In genomic region chr17:67216544-67217320, GRCh38 we compare ENCODE assay signal across 25 cellular contexts.
"Had no signal": no experiment of that assay in that cellular context is flagged by ENCODE, and none has a peak within 500 bp of the region (broad histone marks: within the 10 kb centered on the region; RNA-seq: fewer than 3 reads in every experiment).

No MANE protein-coding gene starts in this region.

- H3K27ac ChIP-seq: breast epithelium, coronary artery, epithelial cell of prostate, heart right ventricle, lower lobe of right lung, sigmoid colon, thoracic aorta, vagina had no signal

- H3K9me3 ChIP-seq: breast epithelium, heart right ventricle, lower lobe of right lung, sigmoid colon, thoracic aorta, vagina had no signal

- H3K27me3 Mint-ChIP-seq: naive thymus-derived CD4-positive, alpha-beta T cell; stimulated activated memory B cell treated with anti-CD40 and anti-IgM and Interleukin-4, amounts not matched to agents 10 μg/mL and 1 μg/mL and 100 μg/mL, for 72 hours; T-helper 17 cell; type B pancreatic cell had no signal

- FAIRE-seq: astrocyte, keratinocyte had no signal

- H3K4me2 ChIP-seq: smooth muscle cell had no signal

- DNase-seq: activated CD4-positive, alpha-beta T cell treated with anti-CD3 and anti-CD28 coated beads for 1 hour; activated CD4-positive, alpha-beta T cell treated with anti-CD3 and anti-CD28 coated beads, Interleukin-2, amount 50 U/mL, for 1 hour; activated CD8-positive, alpha-beta T cell treated with anti-CD3 and anti-CD28 coated beads, Interleukin-2, amount 10 ng/mL, durations not matched to agents 7 days and 5 days; endodermal cell; heart right ventricle; lower lobe of right lung; naive thymus-derived CD4-positive, alpha-beta T cell; occipital lobe; posterior cingulate gyrus; sigmoid colon; stimulated activated CD4-positive, alpha-beta T cell treated with anti-CD3 and anti-CD28 coated beads, Interleukin-15, amount 100 ng/mL, for 24 hours; T-helper 17 cell had no signal

- ATAC-seq: activated CD8-positive, alpha-beta T cell treated with anti-CD3 and anti-CD28 coated beads, Interleukin-2, amount 10 ng/mL, durations not matched to agents 7 days and 5 days; activated naive CD4-positive, alpha-beta T cell treated with anti-CD3 and anti-CD28 coated beads, Interleukin-2, amount 50 U/mL, for 72 hours; heart right ventricle; naive thymus-derived CD4-positive, alpha-beta T cell; stimulated activated memory B cell treated with anti-CD40 and anti-IgM and Interleukin-4, amounts not matched to agents 10 μg/mL and 1 μg/mL and 100 μg/mL, for 72 hours; T-helper 17 cell had no signal

- H3K36me3 Mint-ChIP-seq: activated naive CD4-positive, alpha-beta T cell treated with anti-CD3 and anti-CD28 coated beads, Interleukin-2, amount 50 U/mL, for 72 hours had no signal

- H3K27ac Mint-ChIP-seq: activated CD8-positive, alpha-beta T cell treated with anti-CD3 and anti-CD28 coated beads, Interleukin-2, amount 10 ng/mL, durations not matched to agents 7 days and 5 days; activated naive CD4-positive, alpha-beta T cell treated with anti-CD3 and anti-CD28 coated beads, Interleukin-2, amount 50 U/mL, for 72 hours; activated T-helper 1 cell treated with anti-CD3 and anti-CD28 coated beads, Interleukin-12 subunit alpha, Interleukin-12 subunit beta, Interleukin-2, Interleukin-4 antibody, amounts not matched to agents 30 ng/mL and 10 ng/mL and 1 ng/mL, durations not matched to agents 14 hours and 24 hours and 36 hours; endodermal cell; naive thymus-derived CD4-positive, alpha-beta T cell; stimulated activated memory B cell treated with anti-CD40 and anti-IgM and Interleukin-4, amounts not matched to agents 10 μg/mL and 1 μg/mL and 100 μg/mL, for 72 hours; T-helper 17 cell; type B pancreatic cell had no signal

- H3K27me3 ChIP-seq: breast epithelium, heart right ventricle, sigmoid colon, vagina had no signal

- H3K36me3 ChIP-seq: breast epithelium had no signal

- H3K4me3 Mint-ChIP-seq: activated CD8-positive, alpha-beta T cell treated with anti-CD3 and anti-CD28 coated beads, Interleukin-2, amount 10 ng/mL, durations not matched to agents 7 days and 5 days; activated T-helper 1 cell treated with anti-CD3 and anti-CD28 coated beads, Interleukin-12 subunit alpha, Interleukin-12 subunit beta, Interleukin-2, Interleukin-4 antibody, amounts not matched to agents 30 ng/mL and 10 ng/mL and 1 ng/mL, durations not matched to agents 14 hours and 24 hours and 36 hours; endodermal cell; naive thymus-derived CD4-positive, alpha-beta T cell; neural crest cell; stimulated activated memory B cell treated with anti-CD40 and anti-IgM and Interleukin-4, amounts not matched to agents 10 μg/mL and 1 μg/mL and 100 μg/mL, for 72 hours; T-helper 17 cell; type B pancreatic cell had no signal

- H3K9me3 Mint-ChIP-seq: activated naive CD4-positive, alpha-beta T cell treated with anti-CD3 and anti-CD28 coated beads, Interleukin-2, amount 50 U/mL, for 72 hours; activated T-helper 1 cell treated with anti-CD3 and anti-CD28 coated beads, Interleukin-12 subunit alpha, Interleukin-12 subunit beta, Interleukin-2, Interleukin-4 antibody, amounts not matched to agents 30 ng/mL and 10 ng/mL and 1 ng/mL, durations not matched to agents 14 hours and 24 hours and 36 hours; endodermal cell; naive thymus-derived CD4-positive, alpha-beta T cell; neural crest cell; stimulated activated memory B cell treated with anti-CD40 and anti-IgM and Interleukin-4, amounts not matched to agents 10 μg/mL and 1 μg/mL and 100 μg/mL, for 72 hours; type B pancreatic cell had no signal

- H3K4me3 ChIP-seq: breast epithelium, coronary artery, heart right ventricle, lower lobe of right lung, sigmoid colon, smooth muscle cell, thoracic aorta, vagina had no signal

- H3K4me1 ChIP-seq: breast epithelium had no signal
